In genomic region chr3:67515778-67516177, GRCh38 we compare ENCODE assay signal across 18 cellular contexts.
A peak's percentile ranks its signal among the peaks of the same experiment; 100 is the strongest.
DNase-seq lines count a peak whose midpoint lies in the region; ATAC-seq and TF ChIP-seq lines count a peak whose summit lies in the region.
"Had no signal": no experiment of that assay in that cellular context is flagged by ENCODE, and none has a peak within 500 bp of the region (broad histone marks: within the 10 kb centered on the region; RNA-seq: fewer than 3 reads in every experiment).

No MANE protein-coding gene starts in this region.

- no peaks in the 10 kb centered on the region for H4K20me1 ChIP-seq in Karpas-422 (ENCODE audit: insufficient read depth, low read depth, low read length)

- H3K4me3 ChIP-seq in choroid plexus epithelial cell (ENCODE audit: low read depth, low read length) (no peak overlapping the region), Karpas-422 (ENCODE audit: low read length) (no peak overlapping the region)
- H3K4me3 ChIP-seq: PC-9 had no signal

- no peak overlapping the region for H3K27ac ChIP-seq in Karpas-422 (ENCODE audit: low read length)
- H3K27ac ChIP-seq: PC-9 had no signal

- no peak for ATAC-seq in activated naive CD8-positive, alpha-beta T cell treated with anti-CD3 and anti-CD28 coated beads, Interleukin-2, amount 10 ng/mL, durations not matched to agents 7 days and 5 days (ENCODE audit: low read depth)
- no peak for ATAC-seq in activated naive CD8-positive, alpha-beta T cell treated with anti-CD3 and anti-CD28 coated beads, Interleukin-2, amount 50 U/mL, for 24 hours
- no peak for ATAC-seq in GM18511 (IDR thresholded peaks at IDR 0.05; ENCODE audit: unreplicated experiment)
- ATAC-seq: HCT116 had no signal

- no peaks in the 10 kb centered on the region for H3K9me3 Mint-ChIP-seq in activated naive CD8-positive, alpha-beta T cell treated with anti-CD3 and anti-CD28 coated beads, Interleukin-2, amount 10 ng/mL, durations not matched to agents 7 days and 5 days
- no peaks in the 10 kb centered on the region for H3K9me3 Mint-ChIP-seq in activated naive CD8-positive, alpha-beta T cell treated with anti-CD3 and anti-CD28 coated beads, Interleukin-2, amount 50 U/mL, for 24 hours
- H3K9me3 Mint-ChIP-seq in nephron progenitor cell: no peaks in the 10 kb centered on the region

- no peak for DNase-seq in activated naive CD8-positive, alpha-beta T cell treated with anti-CD3 and anti-CD28 coated beads, Interleukin-2, amount 10 ng/mL, durations not matched to agents 7 days and 5 days
- no peak for DNase-seq in activated naive CD8-positive, alpha-beta T cell treated with anti-CD3 and anti-CD28 coated beads, Interleukin-2, amount 50 U/mL, for 24 hours
- peak; percentile 16 for DNase-seq in choroid plexus epithelial cell (ENCODE audit: low read depth)
- peak; percentile 33 for DNase-seq in iPS DF 19.7 (ENCODE audit: low read depth, low spot score)
- DNase-seq in nephron progenitor cell: peak; percentile 12
- no peak for DNase-seq in stimulated activated CD4-positive, alpha-beta T cell treated with anti-CD3 and anti-CD28 coated beads, Interleukin-2, amount 100 ng/mL, for 48 hours
- DNase-seq in Karpas-422: no peak
- DNase-seq: 8988T; C1 segment of cervical spinal cord; DMS153; EL; NCI-H1092; NCI-H2227 treated with DMSO at 0.1 percent for 48 hours; NCI-H526; NK-92 treated with Interleukin-12 subunit alpha and Interleukin-12 subunit beta, amount 100 ng/mL, for 24 hours; PC-9 had no signal

- no peak overlapping the region for H3K9ac ChIP-seq in Karpas-422 (ENCODE audit: low read length)

- POLR2A ChIA-PET in activated naive CD8-positive, alpha-beta T cell treated with anti-CD3 and anti-CD28 coated beads, Interleukin-2, amount 10 ng/mL, durations not matched to agents 7 days and 5 days (lab: Charles Lee): no interaction called here

- no peaks in the 10 kb centered on the region for H3K4me1 Mint-ChIP-seq in activated naive CD8-positive, alpha-beta T cell treated with anti-CD3 and anti-CD28 coated beads, Interleukin-2, amount 10 ng/mL, durations not matched to agents 7 days and 5 days
- H3K4me1 Mint-ChIP-seq in activated naive CD8-positive, alpha-beta T cell treated with anti-CD3 and anti-CD28 coated beads, Interleukin-2, amount 50 U/mL, for 24 hours: peaks cover 4% of the 10 kb centered on the region
- H3K4me1 Mint-ChIP-seq in nephron progenitor cell: peaks cover 8% of the 10 kb centered on the region

- H3K79me2 ChIP-seq in Karpas-422 (ENCODE audit: low read length): peaks cover 4% of the 10 kb centered on the region; the same call in 1 of the 2 replicates

- H3K4me3 Mint-ChIP-seq in activated naive CD8-positive, alpha-beta T cell treated with anti-CD3 and anti-CD28 coated beads, Interleukin-2, amount 10 ng/mL, durations not matched to agents 7 days and 5 days: no peak overlapping the region
- H3K4me3 Mint-ChIP-seq in activated naive CD8-positive, alpha-beta T cell treated with anti-CD3 and anti-CD28 coated beads, Interleukin-2, amount 50 U/mL, for 24 hours: no peak overlapping the region
- H3K4me3 Mint-ChIP-seq in nephron progenitor cell: no peak overlapping the region

- H3K27me3 Mint-ChIP-seq in activated naive CD8-positive, alpha-beta T cell treated with anti-CD3 and anti-CD28 coated beads, Interleukin-2, amount 10 ng/mL, durations not matched to agents 7 days and 5 days: no peaks in the 10 kb centered on the region
- H3K27me3 Mint-ChIP-seq in activated naive CD8-positive, alpha-beta T cell treated with anti-CD3 and anti-CD28 coated beads, Interleukin-2, amount 50 U/mL, for 24 hours: no peaks in the 10 kb centered on the region
- H3K27me3 Mint-ChIP-seq in nephron progenitor cell (ENCODE audit: low read depth, poor library complexity): no peaks in the 10 kb centered on the region

- TF ChIP-seq CTCF in choroid plexus epithelial cell (conservative IDR thresholded peaks at IDR 0.05; ENCODE audit: low read depth, low read length) (no peak), nephron progenitor cell (IDR thresholded peaks at IDR 0.05) (no peak)

- H3K4me1 ChIP-seq in Karpas-422 (ENCODE audit: low read length): peaks cover 4% of the 10 kb centered on the region

- peak overlapping the region; percentile 54 for H3K27ac Mint-ChIP-seq in activated naive CD8-positive, alpha-beta T cell treated with anti-CD3 and anti-CD28 coated beads, Interleukin-2, amount 10 ng/mL, durations not matched to agents 7 days and 5 days
- no peak overlapping the region for H3K27ac Mint-ChIP-seq in activated naive CD8-positive, alpha-beta T cell treated with anti-CD3 and anti-CD28 coated beads, Interleukin-2, amount 50 U/mL, for 24 hours
- H3K27ac Mint-ChIP-seq in nephron progenitor cell: peak overlapping the region; percentile 55

- no peak overlapping the region for H3K4me2 ChIP-seq in Karpas-422 (ENCODE audit: low read depth, low read length, poor library complexity, severe bottlenecking)
- H3K4me2 ChIP-seq: PC-9 had no signal

- H3K9me3 ChIP-seq in Karpas-422 (ENCODE audit: low read length): no peaks in the 10 kb centered on the region

- peaks cover 20% of the 10 kb centered on the region; the same call in 1 of the 2 replicates for H3K36me3 ChIP-seq in Karpas-422 (ENCODE audit: insufficient read depth, low read length)

- H3K9me2 ChIP-seq in Karpas-422 (replicated peaks; ENCODE audit: insufficient read depth, low read length): no peaks in the 10 kb centered on the region

- no peak overlapping the region for H2AFZ ChIP-seq in Karpas-422 (ENCODE audit: low read length)
- H2AFZ ChIP-seq: PC-9 had no signal

- no peaks in the 10 kb centered on the region for H3K27me3 ChIP-seq in Karpas-422 (ENCODE audit: low read length)

- peaks cover 46% of the 10 kb centered on the region for H3K36me3 Mint-ChIP-seq in activated naive CD8-positive, alpha-beta T cell treated with anti-CD3 and anti-CD28 coated beads, Interleukin-2, amount 10 ng/mL, durations not matched to agents 7 days and 5 days
- H3K36me3 Mint-ChIP-seq in activated naive CD8-positive, alpha-beta T cell treated with anti-CD3 and anti-CD28 coated beads, Interleukin-2, amount 50 U/mL, for 24 hours (ENCODE audit: low read depth): peaks cover 53% of the 10 kb centered on the region
- peaks cover 16% of the 10 kb centered on the region for H3K36me3 Mint-ChIP-seq in nephron progenitor cell (ENCODE audit: low read depth)

Comparison
In these comparisons a context has a peak if more than half of its experiments do, and no peak if none do; other contexts are left out.
1. DNase-seq: peak in choroid plexus epithelial cell (single experiment), iPS DF 19.7 (single experiment) and nephron progenitor cell (single experiment); none in activated naive CD8-positive, alpha-beta T cell treated with anti-CD3 and anti-CD28 coated beads, Interleukin-2, amount 10 ng/mL, durations not matched to agents 7 days and 5 days (single experiment), activated naive CD8-positive, alpha-beta T cell treated with anti-CD3 and anti-CD28 coated beads, Interleukin-2, amount 50 U/mL, for 24 hours (single experiment), stimulated activated CD4-positive, alpha-beta T cell treated with anti-CD3 and anti-CD28 coated beads, Interleukin-2, amount 100 ng/mL, for 48 hours (0 of 2) and Karpas-422 (single experiment).